1 cellular context compared by ENCODE assay signal in the genomic region with DNA sequence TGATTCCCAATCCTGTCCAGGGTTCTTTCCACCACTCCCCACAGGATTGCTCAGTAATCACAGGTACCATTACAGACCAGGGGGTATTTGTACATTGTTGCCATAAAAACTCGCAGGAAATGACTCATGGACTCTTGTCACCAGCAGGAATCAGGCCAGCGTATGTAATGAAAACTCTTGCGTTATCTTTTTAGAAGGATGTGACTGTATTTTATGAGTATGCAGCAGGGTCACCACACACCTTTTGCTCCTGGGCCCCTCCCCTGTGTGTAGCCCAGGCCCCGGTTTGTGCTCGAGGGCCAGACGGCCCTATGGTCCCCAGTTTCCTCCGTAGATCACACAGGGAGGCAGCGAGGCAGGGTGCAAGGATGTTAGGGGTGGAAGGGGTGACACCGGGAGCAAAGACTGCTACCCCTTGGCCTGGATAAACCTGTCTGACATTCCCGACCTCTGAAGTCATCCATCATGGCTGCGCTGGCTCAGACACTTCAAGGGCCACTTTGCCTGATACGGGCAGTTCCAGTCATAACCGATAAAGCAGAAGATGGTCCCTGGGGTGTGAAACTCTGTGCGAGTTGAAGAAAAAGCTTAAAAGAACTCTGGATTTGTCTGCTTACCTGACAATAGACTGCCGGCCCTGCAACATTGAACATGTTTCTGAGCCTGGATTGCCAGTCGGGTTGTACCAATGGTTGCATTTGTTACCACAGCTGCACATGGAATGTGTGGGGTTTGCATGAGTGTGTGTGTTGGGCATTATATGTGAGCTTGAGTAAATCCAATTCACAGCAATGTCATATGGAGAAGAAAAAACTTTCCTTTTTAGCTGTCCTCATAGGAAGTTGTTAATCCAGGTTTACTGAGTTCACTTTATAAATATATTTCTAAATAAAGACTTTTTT.
TF ChIP-seq lines count a peak whose summit lies in the region.

No MANE protein-coding gene starts in this region.

TF ChIP-seq in GM23338, 12 proteins besides CTCF, POLR2A, EP300 and RAD21 (continued from another document):
- TF ChIP-seq REST (IDR thresholded peaks at IDR 0.05; ENCODE audit: unreplicated experiment) = no peak
